17 cellular contexts compared by ENCODE assay signal in the genomic region with DNA sequence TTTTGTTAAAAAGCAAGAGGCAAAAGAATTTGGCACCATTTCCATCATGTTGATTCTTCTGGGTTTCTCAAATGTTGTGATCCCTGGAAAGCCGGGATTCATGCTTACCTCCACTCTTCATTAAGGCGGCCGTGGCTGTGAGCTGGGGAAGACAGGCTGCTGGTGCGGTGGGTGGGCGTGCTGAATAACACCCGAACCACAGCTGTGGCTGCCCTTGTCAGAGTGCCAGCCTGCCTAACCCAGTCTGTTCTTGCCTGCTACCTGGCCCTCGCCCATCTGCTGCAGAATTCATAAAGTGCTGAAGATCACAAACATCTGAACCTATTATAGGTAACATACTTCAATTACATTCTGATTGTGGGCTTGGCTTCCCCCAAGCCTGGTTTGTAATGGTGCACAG.
DNase-seq lines count a peak whose midpoint lies in the region; ATAC-seq, FAIRE-seq and TF ChIP-seq lines count a peak whose summit lies in the region.
"Had no signal": no experiment of that assay in that cellular context is flagged by ENCODE, and none has a peak within 500 bp of the region (broad histone marks: within the 10 kb centered on the region; RNA-seq: fewer than 3 reads in every experiment).

No MANE protein-coding gene starts in this region.

- H4K20me1 ChIP-seq in HepG2 (ENCODE audit: insufficient read depth, low read length), result no peaks in the 10 kb centered on the region

- TF ChIP-seq CTCF in HepG2 (CRISPR knock-in tag; IDR thresholded peaks at IDR 0.05), result no peak
- TF ChIP-seq CTCF in right lobe of liver (IDR thresholded peaks at IDR 0.05), result no peak
- TF ChIP-seq CTCF in transverse colon (IDR thresholded peaks at IDR 0.05), result no peak

- H3K9ac ChIP-seq in HepG2 (ENCODE audit: insufficient read depth, low read depth, low read length), result no peak overlapping the region

- DNase-seq in HepG2 (ENCODE audit: low spot score) (no peak), right lobe of liver (no peak), T-helper 17 cell (no peak), transverse colon (no peak), NCI-H345 treated with DMSO at 0.1 percent for 48 hours (lab: John Stamatoyannopoulos, UW; ENCODE audit: unreplicated experiment) (no peak)
- DNase-seq in stimulated activated naive CD4-positive, alpha-beta T cell treated with Interleukin-2 at 50 U/mL for 16 hours (lab: John Stamatoyannopoulos, UW), result no peak
- DNase-seq: gastrocnemius medialis, Karpas-422, NCI-H1417 treated with DMSO at 0.1 percent for 48 hours, SHP77 treated with DMSO at 0.1 percent for 48 hours, trophoblast cell had no signal

- peak overlapping the region; percentile 90 for H3K4me3 Mint-ChIP-seq in T-helper 17 cell
- H3K4me3 Mint-ChIP-seq: WTC11 had no signal

- H3K4me1 ChIP-seq in HepG2 (ENCODE audit: insufficient read depth, low read length), result no peaks in the 10 kb centered on the region
- H3K4me1 ChIP-seq in right lobe of liver, result peaks cover 0 to 4% (median 0%) of the 10 kb centered on the region in 4 donors
- H3K4me1 ChIP-seq in transverse colon, result no peaks in the 10 kb centered on the region
- H3K4me1 ChIP-seq: gastrocnemius medialis had no signal

- no peak overlapping the region for H3K4me3 ChIP-seq in HepG2 (replicated peaks in 1 of 3; ENCODE audit: insufficient read depth in 1 of 3, low read depth in 2 of 3, low read length in 3 of 3)
- no peak overlapping the region for H3K4me3 ChIP-seq in right lobe of liver
- no peak overlapping the region for H3K4me3 ChIP-seq in transverse colon
- H3K4me3 ChIP-seq: gastrocnemius medialis had no signal

- H3K79me2 ChIP-seq in HepG2 (ENCODE audit: insufficient read depth, low read length), result no peaks in the 10 kb centered on the region

- TF ChIP-seq RAD21 in HepG2 (CRISPR knock-in tag; IDR thresholded peaks at IDR 0.05), result no peak

- H3K27me3 ChIP-seq in HepG2 (ENCODE audit: control insufficient read depth in 1 of 2, insufficient read depth in 2 of 2, low read length in 2 of 2) (peaks cover 0 to 3% of the 10 kb centered on the region in 2 experiments; a peak in 2 of 5 replicates), right lobe of liver (no peaks in the 10 kb centered on the region), transverse colon (no peaks in the 10 kb centered on the region)
- H3K27me3 ChIP-seq: gastrocnemius medialis had no signal

- ATAC-seq in HepG2 (peak; percentile 24; the same call in 1 of the 3 replicates), right lobe of liver (no peak), T-helper 17 cell (no peak), HG03432 (IDR thresholded peaks at IDR 0.05; ENCODE audit: unreplicated experiment) (no peak)
- ATAC-seq: gastrocnemius medialis, WTC11 had no signal

- peaks cover 15% of the 10 kb centered on the region for H3K4me1 Mint-ChIP-seq in T-helper 17 cell

- no peak overlapping the region for H3K4me2 ChIP-seq in HepG2 (ENCODE audit: low read depth, low read length)

- H3K27me3 Mint-ChIP-seq in T-helper 17 cell, result peaks cover 20% of the 10 kb centered on the region
- H3K27me3 Mint-ChIP-seq: activated CD4-positive, alpha-beta memory T cell treated with anti-CD3 and anti-CD28 coated beads, Interleukin-2, amount 10 ng/mL, durations not matched to agents 7 days and 5 days had no signal

- BruUV-seq in HepG2 (replicated peaks; lab: Mats Ljungman, UMichigan), result no TSS peak

- H3K36me3 ChIP-seq in HepG2 (replicated peaks in 1 of 2; ENCODE audit: control insufficient read depth in 1 of 2, insufficient read depth in 2 of 2, low read length in 2 of 2), result no peaks in the 10 kb centered on the region
- no peaks in the 10 kb centered on the region for H3K36me3 ChIP-seq in right lobe of liver
- no peaks in the 10 kb centered on the region for H3K36me3 ChIP-seq in KOPT-K1 (ENCODE audit: insufficient read depth, low read length)
- no peaks in the 10 kb centered on the region for H3K36me3 ChIP-seq in transverse colon
- H3K36me3 ChIP-seq: gastrocnemius medialis had no signal

- no peak for FAIRE-seq in HepG2 (lab: Jason Lieb, UNC)
- FAIRE-seq: bronchial epithelial cell had no signal

- no peak overlapping the region for H2AFZ ChIP-seq in HepG2 (ENCODE audit: low read length)

- no peak overlapping the region for H3K27ac ChIP-seq in HepG2 (ENCODE audit: extremely low read length, insufficient read depth, low read length)
- H3K27ac ChIP-seq in right lobe of liver, result no peak overlapping the region
- peak overlapping the region; percentile 44 for H3K27ac ChIP-seq in KOPT-K1 (ENCODE audit: low read depth, low read length, poor library complexity, severe bottlenecking)
- no peak overlapping the region for H3K27ac ChIP-seq in transverse colon
- H3K27ac ChIP-seq: gastrocnemius medialis had no signal

- 1% methylated on average over 7 of the region's 7 CpGs for WGBS in HepG2 (ENCODE audit: low lambda C conversion rate)
- 89% methylated on average over 3 of the region's 7 CpGs for WGBS in right lobe of liver (ENCODE audit: insufficient coverage, low coverage, low lambda C conversion rate, missing lambda C conversion rate)
- 78 to 92% methylated on average over 7 of the region's 7 CpGs for WGBS in transverse colon (ENCODE audit: low coverage in 1 of 2), 2 donors

- H3K36me3 Mint-ChIP-seq in T-helper 17 cell (ENCODE audit: low read depth), result peaks cover 2% of the 10 kb centered on the region
- H3K36me3 Mint-ChIP-seq: CD4-positive, alpha-beta memory T cell; WTC11 had no signal

- TF ChIP-seq EP300 in HepG2 (IDR thresholded peaks at IDR 0.05; ENCODE audit: low read depth in 2 of 2, low read length in 2 of 2), result no peak
- no peak for TF ChIP-seq EP300 in HepG2 (CRISPR knock-in tag; IDR thresholded peaks at IDR 0.05; ENCODE audit: borderline replicate concordance)
- TF ChIP-seq EP300 in transverse colon (IDR thresholded peaks at IDR 0.05; ENCODE audit: low read depth), result no peak

- no peak for TF ChIP-seq POLR2A in HepG2 (IDR thresholded peaks at IDR 0.05; ENCODE audit: insufficient read depth in 1 of 2, low read depth in 2 of 2, low read length in 2 of 2)
- no peak for TF ChIP-seq POLR2A in right lobe of liver (IDR thresholded peaks at IDR 0.05)
- TF ChIP-seq POLR2A in transverse colon (IDR thresholded peaks at IDR 0.05), result no peak

- intact Hi-C loops in HepG2 (cut with micrococcal nuclease; ENCODE audit: unreplicated experiment) (no loop called here), right lobe of liver (cut with DNase I) (no loop called here), transverse colon (cut with DNase I; ENCODE audit: low total_unique reads) (no loop called here)

- POLR2A ChIA-PET in HepG2 (lab: Yijun Ruan, JAX), result no interaction called here

- CTCF ChIA-PET in HepG2 (lab: Yijun Ruan, JAX; ENCODE audit: low intra/inter-chr PET ratio, low total read pairs), result no interaction called here

- peak overlapping the region; percentile 74 for H3K27ac Mint-ChIP-seq in T-helper 17 cell
- H3K27ac Mint-ChIP-seq: WTC11 had no signal

- in situ Hi-C loops in HepG2 (cut with HindIII; ENCODE audit: extremely low pct_ligation_motif_present, low pct_unique_long_range_greater_than_20kb), result no loop called here
- in situ Hi-C loops in transverse colon (cut with MboI; ENCODE audit: low pct_ligation_motif_present in 1 of 4, low pct_unique_long_range_greater_than_20kb in 1 of 4, low sequenced_read_pairs in 3 of 4), result no loop called here

- no peaks in the 10 kb centered on the region for H3K9me3 ChIP-seq in HepG2 (ENCODE audit: low read length)
- H3K9me3 ChIP-seq in right lobe of liver, result no peaks in the 10 kb centered on the region
- no peaks in the 10 kb centered on the region for H3K9me3 ChIP-seq in KOPT-K1 (ENCODE audit: insufficient read depth, low read length, poor library complexity, severe bottlenecking)
- no peaks in the 10 kb centered on the region for H3K9me3 ChIP-seq in T-helper 17 cell (ENCODE audit: control insufficient read depth, low read length, poor library complexity, severe bottlenecking)
- H3K9me3 ChIP-seq in transverse colon, result no peaks in the 10 kb centered on the region
- H3K9me3 ChIP-seq: gastrocnemius medialis had no signal

TF ChIP-seq in HepG2, 621 proteins besides CTCF, POLR2A, EP300 and RAD21 (continues in another document):
- TF ChIP-seq ZNF253 (CRISPR knock-in tag; IDR thresholded peaks at IDR 0.05; ENCODE audit: borderline replicate concordance) (no peak), KAT7 (CRISPR knock-in tag; IDR thresholded peaks at IDR 0.05; ENCODE audit: borderline replicate concordance) (no peak), KLF9 (CRISPR knock-in tag; IDR thresholded peaks at IDR 0.05; ENCODE audit: low read depth) (no peak), ZNF354B (CRISPR knock-in tag; IDR thresholded peaks at IDR 0.05) (no peak), NFE2 (CRISPR knock-in tag; IDR thresholded peaks at IDR 0.05) (no peak), MLLT10 (CRISPR knock-in tag; IDR thresholded peaks at IDR 0.05) (no peak), ZNF207 (IDR thresholded peaks at IDR 0.05; ENCODE audit: borderline replicate concordance) (no peak), SETDB1 (CRISPR knock-in tag; IDR thresholded peaks at IDR 0.05; ENCODE audit: borderline replicate concordance) (no peak), TP53 (CRISPR knock-in tag; conservative IDR thresholded peaks at IDR 0.05) (no peak), ZNF101 (CRISPR knock-in tag; IDR thresholded peaks at IDR 0.05; ENCODE audit: borderline replicate concordance, low read depth) (no peak), SP2 (CRISPR knock-in tag; IDR thresholded peaks at IDR 0.05) (no peak)
- TF ChIP-seq, protein P1, sequence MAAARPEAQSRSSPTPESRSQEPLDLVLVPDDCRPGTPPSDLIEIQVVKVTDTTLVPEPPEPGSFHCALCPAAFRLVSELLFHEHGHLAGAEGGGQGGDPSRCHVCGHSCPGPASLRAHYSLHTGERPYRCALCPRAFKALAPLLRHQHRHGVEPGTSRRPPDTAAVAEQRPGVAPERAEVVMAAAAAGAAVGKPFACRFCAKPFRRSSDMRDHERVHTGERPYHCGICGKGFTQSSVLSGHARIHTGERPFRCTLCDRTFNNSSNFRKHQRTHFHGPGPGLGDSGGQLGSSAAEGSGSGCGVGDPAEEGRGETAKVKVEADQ (CRISPR knock-in tag; IDR thresholded peaks at IDR 0.05; ENCODE audit: borderline replicate concordance), result no peak
